1 cellular context compared by ENCODE assay signal in the genomic region with DNA sequence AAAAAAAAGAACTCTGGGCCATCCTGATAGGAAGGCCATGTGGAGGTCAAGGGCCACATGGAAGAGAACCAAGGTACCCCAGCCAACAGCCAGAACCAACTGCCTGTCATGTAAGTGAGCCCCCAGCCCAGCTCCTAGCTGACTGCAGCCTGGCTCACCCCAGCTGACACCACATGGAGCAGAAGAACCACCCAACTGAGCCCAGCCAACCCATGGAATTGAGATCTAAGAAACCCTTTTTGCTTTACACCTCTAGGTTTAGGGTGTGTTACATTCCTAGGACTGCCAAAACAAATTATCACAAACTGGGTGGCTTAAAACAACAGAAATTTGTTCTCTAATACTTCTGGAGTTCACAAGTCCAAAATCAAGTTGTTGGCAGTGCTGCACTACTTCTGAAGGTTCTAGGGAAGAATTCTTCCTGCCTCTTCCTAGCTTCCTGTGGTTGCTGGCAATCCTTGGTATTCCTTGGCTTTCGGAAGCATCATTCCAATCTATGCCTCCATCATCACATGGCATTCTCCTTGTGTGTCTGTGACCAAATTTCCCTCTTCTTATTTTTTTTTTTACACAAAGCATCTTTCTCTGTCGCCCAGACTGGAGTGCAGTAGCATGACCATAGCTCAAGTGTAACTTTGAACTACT.
TF ChIP-seq lines count a peak whose summit lies in the region.

No MANE protein-coding gene starts in this region.

TF ChIP-seq in HepG2, 621 proteins besides CTCF, POLR2A, EP300 and RAD21:
- TF ChIP-seq, protein P1, sequence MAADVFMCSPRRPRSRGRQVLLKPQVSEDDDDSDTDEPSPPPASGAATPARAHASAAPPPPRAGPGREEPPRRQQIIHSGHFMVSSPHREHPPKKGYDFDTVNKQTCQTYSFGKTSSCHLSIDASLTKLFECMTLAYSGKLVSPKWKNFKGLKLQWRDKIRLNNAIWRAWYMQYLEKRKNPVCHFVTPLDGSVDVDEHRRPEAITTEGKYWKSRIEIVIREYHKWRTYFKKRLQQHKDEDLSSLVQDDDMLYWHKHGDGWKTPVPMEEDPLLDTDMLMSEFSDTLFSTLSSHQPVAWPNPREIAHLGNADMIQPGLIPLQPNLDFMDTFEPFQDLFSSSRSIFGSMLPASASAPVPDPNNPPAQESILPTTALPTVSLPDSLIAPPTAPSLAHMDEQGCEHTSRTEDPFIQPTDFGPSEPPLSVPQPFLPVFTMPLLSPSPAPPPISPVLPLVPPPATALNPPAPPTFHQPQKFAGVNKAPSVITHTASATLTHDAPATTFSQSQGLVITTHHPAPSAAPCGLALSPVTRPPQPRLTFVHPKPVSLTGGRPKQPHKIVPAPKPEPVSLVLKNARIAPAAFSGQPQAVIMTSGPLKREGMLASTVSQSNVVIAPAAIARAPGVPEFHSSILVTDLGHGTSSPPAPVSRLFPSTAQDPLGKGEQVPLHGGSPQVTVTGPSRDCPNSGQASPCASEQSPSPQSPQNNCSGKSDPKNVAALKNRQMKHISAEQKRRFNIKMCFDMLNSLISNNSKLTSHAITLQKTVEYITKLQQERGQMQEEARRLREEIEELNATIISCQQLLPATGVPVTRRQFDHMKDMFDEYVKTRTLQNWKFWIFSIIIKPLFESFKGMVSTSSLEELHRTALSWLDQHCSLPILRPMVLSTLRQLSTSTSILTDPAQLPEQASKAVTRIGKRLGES (CRISPR knock-in tag; IDR thresholded peaks at IDR 0.05; ENCODE audit: borderline replicate concordance): no peak
- TF ChIP-seq FOXA1 (IDR thresholded peaks at IDR 0.05) (no peak), FOXA1 (CRISPR knock-in tag; IDR thresholded peaks at IDR 0.05) (no peak), ZSCAN30 (CRISPR knock-in tag; IDR thresholded peaks at IDR 0.05) (no peak), ZNF207 (IDR thresholded peaks at IDR 0.05; ENCODE audit: borderline replicate concordance) (no peak), ATAD3A (CRISPR knock-in tag; IDR thresholded peaks at IDR 0.05) (no peak), ZNF24 (IDR thresholded peaks at IDR 0.05) (no peak), ZNF720 (CRISPR knock-in tag; IDR thresholded peaks at IDR 0.05) (no peak), ZNF331 (CRISPR knock-in tag; IDR thresholded peaks at IDR 0.05) (peak; percentile 100)
